Comparison of ENCODE assay signal across 7 cellular contexts in the genomic region with DNA sequence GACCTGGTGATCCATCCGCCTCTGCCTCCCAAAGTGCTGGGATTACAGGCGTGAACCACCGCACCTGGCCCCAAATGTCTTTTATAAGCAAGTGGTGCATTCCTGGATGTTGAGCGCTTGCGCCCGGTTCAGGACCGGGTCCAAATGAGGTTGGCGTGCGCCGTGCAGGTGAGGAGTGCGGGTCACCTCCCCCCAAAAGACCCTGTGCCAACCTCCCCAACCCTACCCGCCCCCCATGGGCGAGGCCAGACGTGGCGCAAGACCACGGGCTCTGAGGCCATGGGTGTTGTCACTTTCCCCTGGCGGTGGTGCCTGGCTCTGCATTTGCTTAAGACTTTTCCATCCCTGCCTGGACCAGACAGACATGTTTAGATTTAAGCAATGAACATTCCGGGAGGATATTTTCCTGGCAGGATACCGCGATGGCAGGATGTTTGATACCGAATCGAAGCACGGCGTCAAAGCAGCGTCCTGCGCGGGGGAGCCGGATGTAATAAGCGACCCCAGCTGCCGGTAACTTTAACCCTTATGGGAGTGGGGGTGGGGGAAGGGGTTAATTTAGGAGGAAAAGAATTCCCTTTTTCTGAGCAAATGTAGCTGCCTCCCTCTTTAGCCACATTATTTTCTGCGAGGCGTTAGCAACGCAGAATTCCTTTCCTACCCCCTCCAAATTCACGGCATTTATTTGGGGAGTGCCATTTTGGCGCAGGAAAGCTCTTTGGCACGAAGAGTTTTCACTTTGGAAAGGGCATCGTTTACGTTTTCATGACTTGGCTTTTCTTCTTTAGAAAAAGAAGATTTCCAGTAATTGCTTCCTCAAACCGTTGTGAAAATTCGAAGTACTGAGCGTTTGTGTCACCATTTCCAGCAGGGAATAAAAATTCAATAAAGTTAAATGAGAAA. TPM values are rescaled to one million over a fixed set of nuclear protein-coding genes. Genes with fewer than 3 reads are reported as not detected.
DNase-seq lines count a peak whose midpoint lies in the region; ATAC-seq and TF ChIP-seq lines count a peak whose summit lies in the region.

No MANE protein-coding gene starts in this region.

- TF ChIP-seq CTCF in GM12874 (IDR thresholded peaks at IDR 0.05; ENCODE audit: insufficient read depth, low read depth, low read length) (peak; percentile 88), Panc1 (IDR thresholded peaks at IDR 0.05) (peak; percentile 68)

- peaks cover 3% of the 10 kb centered on the region; the same call in 1 of the 2 replicates for H3K4me1 ChIP-seq in Panc1 (ENCODE audit: control insufficient read depth, insufficient read depth, low read length)

- H3K9me3 Mint-ChIP-seq in activated naive CD4-positive, alpha-beta T cell treated with anti-CD3 and anti-CD28 coated beads, Interleukin-2, amount 50 U/mL, for 24 hours = no peaks in the 10 kb centered on the region

- BruUV-seq in Panc1 (replicated peaks; lab: Mats Ljungman, UMichigan) = no TSS peak

- H3K36me3 Mint-ChIP-seq in activated naive CD4-positive, alpha-beta T cell treated with anti-CD3 and anti-CD28 coated beads, Interleukin-2, amount 50 U/mL, for 24 hours = no peaks in the 10 kb centered on the region

- ATAC-seq in Panc1 (peak; percentile 59; the same call in 1 of the 2 replicates), HG03342 (IDR thresholded peaks at IDR 0.05; ENCODE audit: unreplicated experiment) (no peak)

- CTCF ChIA-PET in Panc1 (lab: Charles Lee) = interaction anchor here (0.7 kb wide), 1 partner anchor 424 kb away, joined by 3 read pairs; no protein-coding TSS in a partner anchor

- POLR2A ChIA-PET in Panc1 (lab: Charles Lee) = no interaction called here

- in situ Hi-C loops in Panc1 (cut with HindIII; ENCODE audit: low pct_unique_long_range_greater_than_20kb, low sequenced_read_pairs) = no loop called here

- H3K9me3 ChIP-seq in Panc1 (ENCODE audit: control insufficient read depth, insufficient read depth, low read depth, low read length) = no peaks in the 10 kb centered on the region

- peaks cover 5% of the 10 kb centered on the region for H3K27me3 Mint-ChIP-seq in activated naive CD4-positive, alpha-beta T cell treated with anti-CD3 and anti-CD28 coated beads, Interleukin-2, amount 50 U/mL, for 24 hours

- H3K27me3 ChIP-seq in Panc1 (ENCODE audit: control insufficient read depth, insufficient read depth, low read length) = peaks cover 3% of the 10 kb centered on the region; the same call in 1 of the 2 replicates

- peak overlapping the region; percentile 49 to 62 for H3K4me3 ChIP-seq in Panc1 (ENCODE audit: low read depth in 2 of 2, low read length in 2 of 2)

- H3K27ac ChIP-seq in Panc1 (ENCODE audit: low read length) = no peak overlapping the region

- DNase-seq in HUDEP-2 (lab: John Stamatoyannopoulos, UW; ENCODE audit: unreplicated experiment in 76 of 76) (peak in 55 of 76 experiments; percentile 10 to 64 (median 37)), Panc1 (ENCODE audit: low read depth, low spot score) (no peak), head of caudate nucleus (peak in 41 of 42 donors; percentile 17 to 75 (median 54)), posterior cingulate gyrus (peak in 9 of 10 donors; percentile 22 to 92 (median 60))

- intact Hi-C loops in Panc1 (cut with micrococcal nuclease; ENCODE audit: unreplicated experiment) = no loop called here
- intact Hi-C loops in head of caudate nucleus (cut with DNase I) = loop anchor here (5.0 kb wide), 1 partner anchor 47 kb away; no protein-coding TSS in a partner anchor
- intact Hi-C loops in posterior cingulate gyrus (cut with DNase I) = loop anchor here (5.0 kb wide), 1 partner anchor 52 kb away; a partner anchor contains a TSS

- H3K4me3 Mint-ChIP-seq in activated naive CD4-positive, alpha-beta T cell treated with anti-CD3 and anti-CD28 coated beads, Interleukin-2, amount 50 U/mL, for 24 hours = peak overlapping the region; percentile 94

- peaks cover 60% of the 10 kb centered on the region for H3K4me1 Mint-ChIP-seq in activated naive CD4-positive, alpha-beta T cell treated with anti-CD3 and anti-CD28 coated beads, Interleukin-2, amount 50 U/mL, for 24 hours

- peaks cover 6% of the 10 kb centered on the region for H3K36me3 ChIP-seq in Panc1 (ENCODE audit: control insufficient read depth, insufficient read depth, low read length)

- no peak overlapping the region for H3K27ac Mint-ChIP-seq in activated naive CD4-positive, alpha-beta T cell treated with anti-CD3 and anti-CD28 coated beads, Interleukin-2, amount 50 U/mL, for 24 hours

RNA-seq across cellular contexts. Expression of a gene that starts 27.8 kb away (rescaled TPM):
- 143 TPM for total RNA-seq in Panc1 (2021; ENCODE audit: unreplicated experiment)
- 261 TPM for polyA plus RNA-seq in Panc1 (2012; ENCODE audit: insufficient read length)

RNA-seq across cellular contexts. Expression of a gene that starts 42.7 kb away (rescaled TPM):
- total RNA-seq in Panc1 (2021; ENCODE audit: unreplicated experiment) = 1.2 TPM
- 1.0 TPM for polyA plus RNA-seq in Panc1 (2012; ENCODE audit: insufficient read length)

RNA-seq across cellular contexts. Expression of a gene that starts 52.7 kb away (rescaled TPM):
- 38.6 TPM for total RNA-seq in Panc1 (2021; ENCODE audit: unreplicated experiment)
- polyA plus RNA-seq in Panc1 (2012; ENCODE audit: insufficient read length) = 32.3 TPM
